In the genomic region with DNA sequence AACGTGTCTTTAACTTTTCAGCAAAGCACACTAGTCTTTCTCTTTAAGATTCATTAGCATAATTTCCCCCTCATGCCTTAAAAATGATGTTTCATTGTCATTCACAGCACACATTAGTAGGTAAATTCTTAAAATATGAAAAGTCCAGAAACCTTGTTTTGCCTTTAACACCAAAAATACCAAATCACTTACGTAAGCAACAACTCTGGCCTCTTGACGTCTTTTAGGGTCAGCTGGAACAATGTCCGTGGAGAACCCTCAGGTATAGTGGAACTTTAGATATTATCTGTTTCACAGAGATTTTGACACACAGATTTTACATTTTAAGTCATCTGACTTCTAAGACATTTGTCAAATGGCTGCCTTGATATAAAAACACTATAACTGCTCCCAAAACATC, we compare ENCODE assay signal across 22 cellular contexts. TPM values are rescaled to one million over a fixed set of nuclear protein-coding genes. Genes with fewer than 3 reads are reported as not detected.
DNase-seq lines count a peak whose midpoint lies in the region; ATAC-seq and TF ChIP-seq lines count a peak whose summit lies in the region.
"Had no signal": no experiment of that assay in that cellular context is flagged by ENCODE, and none has a peak within 500 bp of the region (broad histone marks: within the 10 kb centered on the region; RNA-seq: fewer than 3 reads in every experiment).

No MANE protein-coding gene starts in this region.

- peak overlapping the region; percentile 4 to 69 for H3K27ac ChIP-seq in right atrium auricular region
- H3K27ac ChIP-seq in heart right ventricle = peak overlapping the region in 1 of 10 donors; percentile 68
- H3K27ac ChIP-seq in parathyroid adenoma = peak overlapping the region; percentile 54
- no peak overlapping the region for H3K27ac ChIP-seq in caudate nucleus (ENCODE audit: low read depth, low read length)
- H3K27ac ChIP-seq in sigmoid colon = no peak overlapping the region

- peaks cover 89 to 100% of the 10 kb centered on the region in 2 donors for H3K4me1 Mint-ChIP-seq in immature natural killer cell

- DNase-seq in right atrium auricular region (ENCODE audit: low spot score) (no peak), heart right ventricle (no peak), immature natural killer cell (no peak), caudate nucleus (lab: John Stamatoyannopoulos, UW) (no peak), sigmoid colon (no peak)
- no peak for DNase-seq in activated effector memory CD4-positive, alpha-beta T cell treated with anti-CD3 and anti-CD28 coated beads, Interleukin-2, amount 50 U/mL, for 16 hours
- DNase-seq: C1 segment of cervical spinal cord; CD8-positive, alpha-beta memory T cell; DMS 273 treated with DMSO at 0.1 percent for 48 hours; DMS79; GF-D8; HCEC 1CT; KBM-7; NCI-H1417; NCI-H1694; NCI-H2029 treated with DMSO at 0.1 percent for 48 hours; NCI-H2227 treated with DMSO at 0.1 percent for 48 hours; NCI-H69; Right ventricle myocardium superior; RPMI8226 had no signal

- WGBS in heart right ventricle, 2 donors = 72 to 83% methylated on average over 4 of the region's 4 CpGs
- 94 to 97% methylated on average over 4 of the region's 4 CpGs for WGBS in sigmoid colon, 2 donors

- H3K36me3 ChIP-seq in right atrium auricular region (no peaks in the 10 kb centered on the region), heart right ventricle (no peaks in the 10 kb centered on the region), parathyroid adenoma (ENCODE audit: control insufficient read depth, insufficient read depth, low read length) (no peaks in the 10 kb centered on the region), sigmoid colon (no peaks in the 10 kb centered on the region)
- H3K36me3 ChIP-seq: SJSA1 had no signal

- no peak for TF ChIP-seq EP300 in sigmoid colon (IDR thresholded peaks at IDR 0.05)

- TF ChIP-seq POLR2A in sigmoid colon (IDR thresholded peaks at IDR 0.05) = no peak

- peaks cover 0 to 3% (median 0%) of the 10 kb centered on the region in 3 donors for H3K27me3 Mint-ChIP-seq in immature natural killer cell (ENCODE audit: low read depth in 3 of 3)
- H3K27me3 Mint-ChIP-seq: CD8-positive, alpha-beta memory T cell had no signal

- no peak for ATAC-seq in heart right ventricle

- H3K9me3 ChIP-seq in right atrium auricular region (no peaks in the 10 kb centered on the region), heart right ventricle (no peaks in the 10 kb centered on the region), parathyroid adenoma (ENCODE audit: control insufficient read depth, low read length) (no peaks in the 10 kb centered on the region), sigmoid colon (no peaks in the 10 kb centered on the region)
- H3K9me3 ChIP-seq: SJSA1 had no signal

- peak overlapping the region in 5 of 6 donors; percentile 10 to 46 (median 41) for H3K27ac Mint-ChIP-seq in immature natural killer cell

- H2AFZ ChIP-seq in parathyroid adenoma = no peak overlapping the region

- no peak overlapping the region for H3K9ac ChIP-seq in parathyroid adenoma

- peak overlapping the region; percentile 46 for H3K4me2 ChIP-seq in parathyroid adenoma (ENCODE audit: low read length)

- H3K79me2 ChIP-seq in parathyroid adenoma = peaks cover 16% of the 10 kb centered on the region

- H3K4me3 Mint-ChIP-seq in immature natural killer cell = peak overlapping the region in 1 of 5 donors; percentile 17
- H3K4me3 Mint-ChIP-seq: CD8-positive, alpha-beta memory T cell had no signal

- no peaks in the 10 kb centered on the region for H3K27me3 ChIP-seq in right atrium auricular region
- no peaks in the 10 kb centered on the region for H3K27me3 ChIP-seq in heart right ventricle
- no peaks in the 10 kb centered on the region for H3K27me3 ChIP-seq in parathyroid adenoma (ENCODE audit: control insufficient read depth, insufficient read depth, low read length)
- H3K27me3 ChIP-seq in sigmoid colon = no peaks in the 10 kb centered on the region
- H3K27me3 ChIP-seq: SJSA1 had no signal

- H3K4me3 ChIP-seq in right atrium auricular region (no peak overlapping the region), heart right ventricle (no peak overlapping the region), parathyroid adenoma (ENCODE audit: low read depth, low read length) (no peak overlapping the region), sigmoid colon (no peak overlapping the region)
- H3K4me3 ChIP-seq: SJSA1 had no signal

- H3K9me3 Mint-ChIP-seq in immature natural killer cell = no peaks in the 10 kb centered on the region
- H3K9me3 Mint-ChIP-seq: CD8-positive, alpha-beta memory T cell had no signal

- H3K4me1 ChIP-seq in right atrium auricular region (peaks cover 0 to 55% of the 10 kb centered on the region in 2 donors), heart right ventricle (peaks cover 4 to 72% (median 55%) of the 10 kb centered on the region in 9 donors), parathyroid adenoma (peaks cover 26% of the 10 kb centered on the region), sigmoid colon (peaks cover 0 to 56% (median 32%) of the 10 kb centered on the region in 4 donors)

- TF ChIP-seq CTCF in right atrium auricular region (IDR thresholded peaks at IDR 0.05) = no peak
- no peak for TF ChIP-seq CTCF in heart right ventricle (IDR thresholded peaks at IDR 0.05)
- no peak for TF ChIP-seq CTCF in parathyroid adenoma (IDR thresholded peaks at IDR 0.05)
- no peak for TF ChIP-seq CTCF in sigmoid colon (IDR thresholded peaks at IDR 0.05)

- no peaks in the 10 kb centered on the region for H3K36me3 Mint-ChIP-seq in immature natural killer cell

- intact Hi-C loops in heart right ventricle (cut with DNase I) = no loop called here
- intact Hi-C loops in sigmoid colon (cut with DNase I) = no loop called here

RNA-seq across cellular contexts. Expression of a gene that starts 30.9 kb away (rescaled TPM):
- total RNA-seq in right atrium auricular region (10 to 100 TPM; 50.2 to 60.0 TPM), heart right ventricle (10 to 100 TPM; 46.7 to 87.4 (median 70.0) TPM), sigmoid colon (10 to 100 TPM; 45.2 to 68.1 (median 59.0) TPM)
- polyA plus RNA-seq in heart right ventricle (1 to 10 TPM; 5.4 to 7.8 TPM), immature natural killer cell (10 to 100 TPM; 33.2 to 80.4 (median 39.9) TPM), sigmoid colon (10 to 100 TPM in 1 of 3 donors, 1 to 10 TPM in 2; 1.4 to 12.7 (median 1.8) TPM)

Comparison
In these comparisons a context has a peak if more than half of its experiments do, and no peak if none do; other contexts are left out.
1. H3K27ac ChIP-seq: peak in right atrium auricular region (2 of 2) and parathyroid adenoma (single experiment); none in caudate nucleus (single experiment) and sigmoid colon (0 of 4).